ENCODE assay signal across 17 cellular contexts in genomic region chr16:47978491-47979490, GRCh38.
DNase-seq lines count a peak whose midpoint lies in the region; TF ChIP-seq lines count a peak whose summit lies in the region.
"Had no signal": no experiment of that assay in that cellular context is flagged by ENCODE, and none has a peak within 500 bp of the region (broad histone marks: within the 10 kb centered on the region; RNA-seq: fewer than 3 reads in every experiment).

No MANE protein-coding gene starts in this region.

- H3K27me3 ChIP-seq in colonic mucosa: no peaks in the 10 kb centered on the region
- H3K27me3 ChIP-seq: Peyer's patch had no signal

- H3K9ac ChIP-seq in colonic mucosa (ENCODE audit: low read depth in 2 of 2, low read length in 2 of 2): no peak overlapping the region

- no peaks in the 10 kb centered on the region for H3K9me3 ChIP-seq in colonic mucosa
- H3K9me3 ChIP-seq: Peyer's patch had no signal

- H3K4me3 ChIP-seq in colonic mucosa: no peak overlapping the region
- H3K4me3 ChIP-seq: Peyer's patch had no signal

- in situ Hi-C loops in GM13977 (cut with MboI; ENCODE audit: low pct_unique_long_range_greater_than_20kb, low sequenced_read_pairs, unreplicated experiment): no loop called here

- peak; percentile 40 to 57 for DNase-seq in NCI-H524 (lab: John Stamatoyannopoulos, UW)
- no peak for DNase-seq in NCI-H524 treated with DMSO at 0.1 percent for 48 hours (lab: John Stamatoyannopoulos, UW)
- peak; percentile 68 for DNase-seq in NCI-H82 (lab: John Stamatoyannopoulos, UW)
- peak; percentile 1 for DNase-seq in iris pigment epithelial cell (ENCODE audit: low read depth)
- no peak for DNase-seq in CD1c-positive myeloid dendritic cell (ENCODE audit: extremely low spot score)
- DNase-seq in GM13977 (ENCODE audit: low spot score): no peak
- no peak for DNase-seq in colonic mucosa
- DNase-seq in cortex of kidney (lab: John Stamatoyannopoulos, UW): no peak
- DNase-seq: AML-193; CD4-positive, CD25-positive, alpha-beta regulatory T cell; GOT3; HFFc6; NCI-H1048; NCI-H1694 treated with DMSO at 0.1 percent for 48 hours; NCI-H226; Peyer's patch; SHP77 treated with DMSO at 0.1 percent for 48 hours had no signal

- no peak for TF ChIP-seq CTCF in GM13977 (IDR thresholded peaks at IDR 0.05; ENCODE audit: extremely low read depth, insufficient read depth, missing control alignments)
- TF ChIP-seq CTCF in colonic mucosa (IDR thresholded peaks at IDR 0.05): no peak

- H3K36me3 ChIP-seq in colonic mucosa: no peaks in the 10 kb centered on the region
- H3K36me3 ChIP-seq: Peyer's patch had no signal

- no peak overlapping the region for H3K27ac ChIP-seq in colonic mucosa
- H3K27ac ChIP-seq: Peyer's patch had no signal

- H3K4me1 ChIP-seq in colonic mucosa: no peaks in the 10 kb centered on the region
- H3K4me1 ChIP-seq: Peyer's patch had no signal

- intact Hi-C loops in colonic mucosa (cut with DNase I): no loop called here

Comparison
In these comparisons a context has a peak if more than half of its experiments do, and no peak if none do; other contexts are left out.
1. DNase-seq: peak in NCI-H524 (2 of 2), NCI-H82 (single experiment) and iris pigment epithelial cell (single experiment); none in NCI-H524 treated with DMSO at 0.1 percent for 48 hours (single experiment), CD1c-positive myeloid dendritic cell (single experiment), GM13977 (single experiment), colonic mucosa (single experiment) and cortex of kidney (single experiment).